Comparison of ENCODE assay signal across 8 cellular contexts in the genomic region with DNA sequence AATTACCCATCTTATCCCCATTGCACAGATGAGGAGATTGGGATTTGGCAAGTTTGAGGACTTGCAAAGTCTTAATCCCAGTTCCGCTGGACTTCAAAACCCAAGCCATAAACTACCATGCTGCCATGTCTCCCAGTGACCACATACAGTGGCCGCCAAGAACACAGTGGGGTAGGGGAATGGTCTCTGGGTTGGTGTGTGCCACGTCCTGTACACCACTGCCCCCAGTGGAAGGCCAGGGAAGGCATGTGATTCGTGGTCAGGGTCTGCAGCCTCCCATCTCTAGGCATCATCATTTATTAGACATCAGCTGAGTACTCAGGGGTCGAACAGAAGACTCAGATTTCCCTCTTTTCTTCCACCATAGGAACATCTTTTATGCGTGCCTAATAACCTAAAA.
A peak's percentile ranks its signal among the peaks of the same experiment; 100 is the strongest.
DNase-seq lines count a peak whose midpoint lies in the region; ATAC-seq, FAIRE-seq and TF ChIP-seq lines count a peak whose summit lies in the region.

No MANE protein-coding gene starts in this region.

- intact Hi-C loops in GM12878 (cut with micrococcal nuclease; ENCODE audit: unreplicated experiment) = loop anchor here (2.0 kb wide), 1 partner anchor 82 kb away; no protein-coding TSS in a partner anchor

- SMC1A ChIA-PET in GM12878 (lab: Charles Lee; ENCODE audit: uncharacterized antibody, unreplicated experiment) = interaction anchor here (1.0 to 1.2 kb wide), 3 partner anchors 16 to 170 kb away, joined by 3 read pairs; no protein-coding TSS in a partner anchor

- H3K27me3 Mint-ChIP-seq in osteocyte (ENCODE audit: unreplicated experiment) = no peaks in the 10 kb centered on the region
- no peaks in the 10 kb centered on the region for H3K27me3 Mint-ChIP-seq in activated T-helper 17 cell treated with anti-CD3 and anti-CD28 coated beads, Interleukin-2, amount 50 U/mL, for 72 hours

- CTCF ChIA-PET in GM12878 (lab: Yijun Ruan, JAX) = interaction anchor here (0.8 to 2.9 kb wide), 7 partner anchors 10 to 188 kb away, joined by 3 to 10 read pairs (median 4); no protein-coding TSS in a partner anchor

- H3K9me3 Mint-ChIP-seq in osteocyte (ENCODE audit: unreplicated experiment) = no peaks in the 10 kb centered on the region
- H3K9me3 Mint-ChIP-seq in activated T-helper 17 cell treated with anti-CD3 and anti-CD28 coated beads, Interleukin-2, amount 50 U/mL, for 72 hours = no peaks in the 10 kb centered on the region

- H4K20me1 ChIP-seq in Loucy (ENCODE audit: insufficient read depth, low read length, poor library complexity, severe bottlenecking) = no peaks in the 10 kb centered on the region
- H4K20me1 ChIP-seq in GM12878 (ENCODE audit: control insufficient read depth, insufficient read depth) = no peaks in the 10 kb centered on the region; the same call in 1 of the 2 replicates

- peak overlapping the region; percentile 47 for H3K27ac Mint-ChIP-seq in osteocyte (ENCODE audit: unreplicated experiment)
- H3K27ac Mint-ChIP-seq in activated T-helper 17 cell treated with anti-CD3 and anti-CD28 coated beads, Interleukin-2, amount 50 U/mL, for 72 hours = no peak overlapping the region

- H3K9ac ChIP-seq in Loucy (ENCODE audit: low read depth, low read length, poor library complexity, severe bottlenecking) (no peak overlapping the region), GM12878 (ENCODE audit: control insufficient read depth, insufficient read depth, low read length) (no peak overlapping the region)

- H3K27ac ChIP-seq in GM12878 (ENCODE audit: control insufficient read depth, insufficient read depth) = no peak overlapping the region

- no TSS peak for BruUV-seq in GM12878 (replicated peaks; lab: Mats Ljungman, UMichigan)

- H3K9me2 ChIP-seq in Loucy (replicated peaks; ENCODE audit: low read depth, low read length) = no peaks in the 10 kb centered on the region

- H3K9me3 ChIP-seq in Loucy (ENCODE audit: insufficient read depth, low read depth, low read length) (no peaks in the 10 kb centered on the region), GM12878 (replicated peaks; ENCODE audit: control insufficient read depth, insufficient read depth, low read length) (no peaks in the 10 kb centered on the region)

- H3K79me2 ChIP-seq in Loucy (ENCODE audit: insufficient read depth, low read length) (no peaks in the 10 kb centered on the region), GM12878 (ENCODE audit: control insufficient read depth, insufficient read depth, low read length) (no peaks in the 10 kb centered on the region)

- RAD21 ChIA-PET in GM12878 (lab: Charles Lee; ENCODE audit: unreplicated experiment) = interaction anchor here (0.9 kb wide), 1 partner anchor 188 kb away, joined by 4 read pairs; no protein-coding TSS in a partner anchor

- peak; percentile 12 for DNase-seq in NCI-H146 (lab: John Stamatoyannopoulos, UW)
- DNase-seq in NCI-H146 treated with DMSO at 0.1 percent for 48 hours (lab: John Stamatoyannopoulos, UW; ENCODE audit: unreplicated experiment) = no peak
- no peak for DNase-seq in GM12878 (ENCODE audit: low read depth, low spot score)
- DNase-seq in osteocyte (ENCODE audit: extremely low spot score, unreplicated experiment) = no peak
- DNase-seq in SIG-M5 (lab: John Stamatoyannopoulos, UW) = no peak

- H3F3A ChIP-seq in Loucy (ENCODE audit: low read depth) = no peaks in the 10 kb centered on the region

- H3K4me1 ChIP-seq in Loucy (ENCODE audit: insufficient read depth, low read length, poor library complexity, severe bottlenecking) = no peaks in the 10 kb centered on the region
- no peaks in the 10 kb centered on the region for H3K4me1 ChIP-seq in GM12878 (ENCODE audit: control insufficient read depth, insufficient read depth, low read length)

- TF ChIP-seq POLR2A in GM12878 (IDR thresholded peaks at IDR 0.05; ENCODE audit: low read depth, low read length) = no peak

- POLR2A ChIA-PET in GM12878 (lab: Charles Lee) = no interaction called here

- no peak overlapping the region for H2AFZ ChIP-seq in Loucy (ENCODE audit: low read length)
- H2AFZ ChIP-seq in GM12878 (ENCODE audit: control insufficient read depth, low read depth, low read length) = no peak overlapping the region

- peaks cover 62% of the 10 kb centered on the region for H3K4me1 Mint-ChIP-seq in osteocyte (ENCODE audit: unreplicated experiment)
- H3K4me1 Mint-ChIP-seq in activated T-helper 17 cell treated with anti-CD3 and anti-CD28 coated beads, Interleukin-2, amount 50 U/mL, for 72 hours = peaks cover 6% of the 10 kb centered on the region

- FAIRE-seq in GM12878 (lab: Jason Lieb, UNC) = no peak

- no peak for TF ChIP-seq EP300 in GM12878 (IDR thresholded peaks at IDR 0.05; ENCODE audit: borderline replicate concordance in 1 of 2, control insufficient read depth in 1 of 2, low read depth in 2 of 2, low read length in 2 of 2)

- no peak overlapping the region for H3K4me3 ChIP-seq in Loucy (ENCODE audit: low read length, poor library complexity, severe bottlenecking)
- H3K4me3 ChIP-seq in GM12878 = no peak overlapping the region

- 25% methylated on average over 6 of the region's 6 CpGs for WGBS in GM12878 (ENCODE audit: insufficient coverage, insufficient replicate concordance, low lambda C conversion rate, missing lambda C conversion rate)

- H3K27me3 ChIP-seq in Loucy (ENCODE audit: insufficient read depth, low read length, poor library complexity, severe bottlenecking) = no peaks in the 10 kb centered on the region
- H3K27me3 ChIP-seq in GM12878 (replicated peaks in 1 of 2; ENCODE audit: control insufficient read depth in 2 of 2, insufficient read depth in 2 of 2, low read length in 1 of 2) = peaks cover 4 to 15% of the 10 kb centered on the region in 2 experiments

- TF ChIP-seq RAD21 in GM12878 (IDR thresholded peaks at IDR 0.05; ENCODE audit: insufficient read depth, low read depth, low read length) = peak; percentile 58

- in situ Hi-C loops in GM12878 (cut with MboI) = no loop called here

- H3K36me3 Mint-ChIP-seq in osteocyte (ENCODE audit: unreplicated experiment) = peaks cover 6% of the 10 kb centered on the region
- no peaks in the 10 kb centered on the region for H3K36me3 Mint-ChIP-seq in activated T-helper 17 cell treated with anti-CD3 and anti-CD28 coated beads, Interleukin-2, amount 50 U/mL, for 72 hours (ENCODE audit: low read depth)

- H3K4me3 Mint-ChIP-seq in osteocyte (ENCODE audit: unreplicated experiment) = no peak overlapping the region
- H3K4me3 Mint-ChIP-seq in activated T-helper 17 cell treated with anti-CD3 and anti-CD28 coated beads, Interleukin-2, amount 50 U/mL, for 72 hours = no peak overlapping the region

- H3K36me3 ChIP-seq in Loucy (ENCODE audit: insufficient read depth, low read length) (no peaks in the 10 kb centered on the region), GM12878 (ENCODE audit: control insufficient read depth in 2 of 2, insufficient read depth in 2 of 2, low read length in 1 of 2) (no peaks in the 10 kb centered on the region)

- no peak overlapping the region for H3K4me2 ChIP-seq in Loucy (ENCODE audit: low read depth, low read length, poor library complexity, severe bottlenecking)
- no peak overlapping the region for H3K4me2 ChIP-seq in GM12878 (ENCODE audit: control insufficient read depth, insufficient read depth)

- ATAC-seq in GM12878 (peak; percentile 88), GM18502 (IDR thresholded peaks at IDR 0.05; ENCODE audit: poor library complexity, unreplicated experiment) (no peak)
- no peak for ATAC-seq in activated T-helper 17 cell treated with anti-CD3 and anti-CD28 coated beads, Interleukin-2, amount 50 U/mL, for 72 hours (replicated peaks)

- peak; percentile 84 for TF ChIP-seq CTCF in Loucy (conservative IDR thresholded peaks at IDR 0.05; ENCODE audit: low read length)
- peak; percentile 46 to 72 (median 67) for TF ChIP-seq CTCF in GM12878 (IDR thresholded peaks at IDR 0.05 in 2 of 3, conservative IDR thresholded peaks at IDR 0.05 in 1 of 3; ENCODE audit: control insufficient read depth in 2 of 3, extremely low read depth in 1 of 3, insufficient read depth in 1 of 3, low read depth in 3 of 3, low read length in 3 of 3)
- peak; percentile 52 for TF ChIP-seq CTCF in osteocyte (IDR thresholded peaks at IDR 0.05)

TF ChIP-seq in GM12878, 131 proteins besides CTCF, POLR2A, EP300 and RAD21:
- peak; percentile 4; the same call in 1 of the 2 replicates for TF ChIP-seq SMC3 (IDR thresholded peaks at IDR 0.05; ENCODE audit: borderline replicate concordance, low read length)
- no peak for TF ChIP-seq CREM (IDR thresholded peaks at IDR 0.05; ENCODE audit: low read depth)
